ENCODE assay signal across 20 cellular contexts in genomic region chr11:47571895-47572294, GRCh38. TPM values are rescaled to one million over a fixed set of nuclear protein-coding genes. Genes with fewer than 3 reads are reported as not detected.
DNase-seq lines count a peak whose midpoint lies in the region; ATAC-seq and TF ChIP-seq lines count a peak whose summit lies in the region.
"Had no signal": no experiment of that assay in that cellular context is flagged by ENCODE, and none has a peak within 500 bp of the region (broad histone marks: within the 10 kb centered on the region; RNA-seq: fewer than 3 reads in every experiment).

No MANE protein-coding gene starts in this region.

- TF ChIP-seq CTCF in GM10266 (IDR thresholded peaks at IDR 0.05; ENCODE audit: control insufficient read depth, insufficient read depth, low read depth, missing control alignments) (no peak), astrocyte of the spinal cord (IDR thresholded peaks at IDR 0.05; ENCODE audit: low read depth, low read length) (no peak)

- no peak overlapping the region for H3K4me3 ChIP-seq in astrocyte of the spinal cord (ENCODE audit: low read depth, low read length)
- H3K4me3 ChIP-seq: left lung, pancreas, skin epidermis had no signal

- ATAC-seq in GM18907 (IDR thresholded peaks at IDR 0.05; ENCODE audit: unreplicated experiment) = no peak
- no peak for ATAC-seq in GM19023 (IDR thresholded peaks at IDR 0.05; ENCODE audit: unreplicated experiment)
- ATAC-seq: activated CD4-positive, alpha-beta T cell treated with anti-CD3 and anti-CD28 coated beads for 36 hours; pancreas; stimulated activated memory B cell treated with anti-CD40 and anti-IgM and Interleukin-4, amounts not matched to agents 10 μg/mL and 1 μg/mL and 100 μg/mL, for 72 hours had no signal

- DNase-seq in A172 (ENCODE audit: low spot score) (peak; percentile 48), GM10266 (ENCODE audit: extremely low spot score) (peak; percentile 1), astrocyte of the spinal cord (ENCODE audit: low read depth, low spot score) (peak; percentile 29), hepatic stellate cell (ENCODE audit: low spot score) (peak; percentile 82), ACHN (no peak), kidney glomerular epithelial cell (lab: John Stamatoyannopoulos, UW) (no peak)
- DNase-seq: activated CD4-positive, alpha-beta T cell treated with anti-CD3 and anti-CD28 coated beads for 36 hours; activated CD8-positive, alpha-beta memory T cell treated with anti-CD3 and anti-CD28 coated beads, Interleukin-2, amount 50 U/mL, for 4 hours; Caco-2; cerebellar nuclear complex; hypothalamus; left lung; NCI-H1436 treated with DMSO at 0.1 percent for 48 hours; pancreas had no signal

- in situ Hi-C loops in astrocyte of the spinal cord (cut with HindIII; ENCODE audit: low sequenced_read_pairs) = no loop called here
- in situ Hi-C loops in ACHN (cut with HindIII; ENCODE audit: low pct_ligation_motif_present, low pct_unique_long_range_greater_than_20kb, low sequenced_read_pairs) = no loop called here

RNA-seq across cellular contexts. Expression of gene PTPMT1, which starts 6.5 kb away (rescaled TPM):
- total RNA-seq in A172 (2014; rRNA removed; shearing (Covaris generic)) = 225 and 253 TPM in 2 replicates

RNA-seq across cellular contexts. Expression of gene KBTBD4, which starts 6.9 kb away (rescaled TPM):
- total RNA-seq in A172 (2014; rRNA removed; shearing (Covaris generic)) = 44.7 and 60.4 TPM in 2 replicates

RNA-seq across cellular contexts. Expression of gene NDUFS3, which starts 7.0 kb away (rescaled TPM):
- total RNA-seq in A172 (2014; rRNA removed; shearing (Covaris generic)) = 152 and 165 TPM in 2 replicates

RNA-seq across cellular contexts. Expression of gene FAM180B, which starts 14.6 kb away (rescaled TPM):
- not detected in 2 replicates for total RNA-seq in A172 (2014; rRNA removed; shearing (Covaris generic))
- total RNA-seq: Caco-2, endothelial cell of umbilical vein, left lung, NCI-H460 had no signal

RNA-seq across cellular contexts. Expression of gene CELF1, which starts 19.0 kb away (rescaled TPM):
- total RNA-seq in A172 (2014; rRNA removed; shearing (Covaris generic)) = 94.7 and 115 TPM in 2 replicates

Comparison
In these comparisons a context has a peak if more than half of its experiments do, and no peak if none do; other contexts are left out.
1. DNase-seq: peak in A172 (single experiment), GM10266 (single experiment), astrocyte of the spinal cord (single experiment) and hepatic stellate cell (single experiment); none in ACHN (single experiment) and kidney glomerular epithelial cell (single experiment).